In genomic region chr15:90954712-90955671, GRCh38 we compare ENCODE assay signal across 8 cellular contexts. TPM values are rescaled to one million over a fixed set of nuclear protein-coding genes. Genes with fewer than 3 reads are reported as not detected.
DNase-seq lines count a peak whose midpoint lies in the region; ATAC-seq, FAIRE-seq and TF ChIP-seq lines count a peak whose summit lies in the region.

Gene RCCD1 (plus strand): TSS chr15:90954884. CDS start chr15:90956735, 1,851 bp downstream.

- no peaks in the 10 kb centered on the region for H3K27me3 ChIP-seq in bronchial epithelial cell (ENCODE audit: control insufficient read depth, insufficient read depth, low read length)

- ATAC-seq in HG02981 (IDR thresholded peaks at IDR 0.05; ENCODE audit: unreplicated experiment): peak; percentile 93

- H3K36me3 ChIP-seq in bronchial epithelial cell (ENCODE audit: control insufficient read depth, insufficient read depth, low read length): peaks cover 16% of the 10 kb centered on the region

- DNase-seq in GM18507 (ENCODE audit: extremely low spot score, insufficient read length, low read depth): peak; percentile 99
- peak; percentile 93 to 95 for DNase-seq in NCI-H2081 (lab: John Stamatoyannopoulos, UW)
- DNase-seq in bronchial epithelial cell (ENCODE audit: low read depth): peak; percentile 89
- DNase-seq in iPS-NIHi11 (ENCODE audit: low spot score): peak; percentile 99
- DNase-seq in NCI-H128 (lab: John Stamatoyannopoulos, UW; ENCODE audit: unreplicated experiment): no peak

- FAIRE-seq in GM18507 (lab: Jason Lieb, UNC): peak; percentile 99
- no peak for FAIRE-seq in bronchial epithelial cell (lab: Jason Lieb, UNC)

- H3K4me3 ChIP-seq in bronchial epithelial cell (ENCODE audit: low read depth, low read length) (peak within 1 kb of the TSS; percentile 91), skin epidermis (peak within 1 kb of the TSS; percentile 55 to 90 (median 82))

- H3K27ac ChIP-seq in VCaP: peak within 1 kb of the TSS; percentile 92
- peak within 1 kb of the TSS; percentile 83 to 97 (median 92) for H3K27ac ChIP-seq in skin epidermis

- TF ChIP-seq CTCF in VCaP (conservative IDR thresholded peaks at IDR 0.05) (no peak), bronchial epithelial cell (IDR thresholded peaks at IDR 0.05; ENCODE audit: insufficient read depth, low read length, severe bottlenecking) (no peak)

RNA-seq across cellular contexts. Expression of gene RCCD1, which starts in this region (rescaled TPM):
- 11.6 and 12.9 TPM in 2 replicates for total RNA-seq in bronchial epithelial cell
